ENCODE assay signal across 20 cellular contexts in the genomic region with DNA sequence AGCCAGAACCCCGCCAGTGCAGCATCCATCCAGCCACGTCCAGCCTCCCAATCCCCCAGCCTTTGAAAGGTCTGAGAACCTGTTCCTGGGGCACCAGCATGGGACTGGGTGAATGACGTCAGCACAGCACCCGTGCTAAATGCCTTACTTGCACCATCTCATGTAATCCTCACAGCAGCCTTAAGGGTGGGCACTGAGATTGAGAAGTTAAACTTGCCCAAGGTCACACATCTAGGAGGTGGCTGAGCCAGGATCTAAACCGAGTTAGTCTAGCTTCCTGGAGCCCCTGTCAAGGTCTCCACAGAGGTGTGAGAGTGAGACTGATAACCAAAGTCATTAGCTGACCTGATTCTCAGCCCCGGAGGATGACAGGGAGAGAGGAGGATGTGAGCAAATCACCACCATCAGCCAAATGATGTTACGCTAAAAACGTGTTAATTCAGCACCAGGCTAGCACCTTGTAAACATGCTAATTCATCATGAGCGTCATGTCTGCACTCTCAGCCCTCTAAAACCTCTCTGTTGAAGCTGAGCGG. TPM values are rescaled to one million over a fixed set of nuclear protein-coding genes. Genes with fewer than 3 reads are reported as not detected.
DNase-seq lines count a peak whose midpoint lies in the region; ATAC-seq and TF ChIP-seq lines count a peak whose summit lies in the region.
"Had no signal": no experiment of that assay in that cellular context is flagged by ENCODE, and none has a peak within 500 bp of the region (broad histone marks: within the 10 kb centered on the region; RNA-seq: fewer than 3 reads in every experiment).

No MANE protein-coding gene starts in this region.

- peak overlapping the region; percentile 32 for H3K27ac Mint-ChIP-seq in activated CD4-positive, alpha-beta memory T cell treated with anti-CD3 and anti-CD28 coated beads, Interleukin-2, amount 10 ng/mL, durations not matched to agents 7 days and 5 days
- H3K27ac Mint-ChIP-seq in activated CD4-positive, alpha-beta memory T cell treated with anti-CD3 and anti-CD28 coated beads for 36 hours, result no peak overlapping the region
- peak overlapping the region; percentile 100 for H3K27ac Mint-ChIP-seq in activated naive CD8-positive, alpha-beta T cell treated with anti-CD3 and anti-CD28 coated beads for 36 hours
- peak overlapping the region; percentile 82 to 91 for H3K27ac Mint-ChIP-seq in natural killer cell treated with Interleukin-12 subunit alpha and Interleukin-12 subunit beta and Interleukin-15 and Interleukin-18, amount 100 ng/mL, for 72 hours

- no peak overlapping the region for H3K27ac ChIP-seq in left ventricle myocardium inferior (replicated peaks)
- H3K27ac ChIP-seq: coronary artery, neutrophil had no signal

- no peak overlapping the region for H3K4me3 ChIP-seq in left ventricle myocardium inferior
- H3K4me3 ChIP-seq: coronary artery had no signal

- CTCF ChIA-PET in activated CD4-positive, alpha-beta memory T cell treated with anti-CD3 and anti-CD28 coated beads, Interleukin-2, amount 10 ng/mL, durations not matched to agents 7 days and 5 days (lab: Charles Lee), result no interaction called here
- CTCF ChIA-PET in activated CD4-positive, alpha-beta memory T cell treated with anti-CD3 and anti-CD28 coated beads for 36 hours (lab: Charles Lee), result no interaction called here

- POLR2A ChIA-PET in activated CD4-positive, alpha-beta memory T cell treated with anti-CD3 and anti-CD28 coated beads, Interleukin-2, amount 10 ng/mL, durations not matched to agents 7 days and 5 days (lab: Charles Lee), result no interaction called here
- POLR2A ChIA-PET in activated CD4-positive, alpha-beta memory T cell treated with anti-CD3 and anti-CD28 coated beads for 36 hours (lab: Charles Lee), result no interaction called here

- intact Hi-C loops in activated CD4-positive, alpha-beta memory T cell treated with anti-CD3 and anti-CD28 coated beads for 36 hours (cut with micrococcal nuclease), result no loop called here
- intact Hi-C loops in left ventricle myocardium inferior (cut with micrococcal nuclease), result no loop called here

- H3K36me3 Mint-ChIP-seq in activated CD4-positive, alpha-beta memory T cell treated with anti-CD3 and anti-CD28 coated beads, Interleukin-2, amount 10 ng/mL, durations not matched to agents 7 days and 5 days (ENCODE audit: low read depth), result no peaks in the 10 kb centered on the region
- H3K36me3 Mint-ChIP-seq in activated CD4-positive, alpha-beta memory T cell treated with anti-CD3 and anti-CD28 coated beads for 36 hours, result no peaks in the 10 kb centered on the region
- peaks cover 62% of the 10 kb centered on the region for H3K36me3 Mint-ChIP-seq in activated naive CD8-positive, alpha-beta T cell treated with anti-CD3 and anti-CD28 coated beads for 36 hours
- H3K36me3 Mint-ChIP-seq in natural killer cell treated with Interleukin-12 subunit alpha and Interleukin-12 subunit beta and Interleukin-15 and Interleukin-18, amount 100 ng/mL, for 72 hours, result peaks cover 6% of the 10 kb centered on the region

- peak; percentile 84 for ATAC-seq in natural killer cell treated with Interleukin-12 subunit alpha and Interleukin-12 subunit beta and Interleukin-15 and Interleukin-18, amount 100 ng/mL, for 72 hours
- ATAC-seq: left cardiac atrium had no signal

- no peaks in the 10 kb centered on the region for H3K36me3 ChIP-seq in left ventricle myocardium inferior
- H3K36me3 ChIP-seq: neutrophil had no signal

- peaks cover 44% of the 10 kb centered on the region for H3K4me1 ChIP-seq in left ventricle myocardium inferior

- no peaks in the 10 kb centered on the region for H3K9me3 ChIP-seq in left ventricle myocardium inferior (replicated peaks)
- H3K9me3 ChIP-seq: neutrophil had no signal

- H3K27me3 Mint-ChIP-seq in activated CD4-positive, alpha-beta memory T cell treated with anti-CD3 and anti-CD28 coated beads, Interleukin-2, amount 10 ng/mL, durations not matched to agents 7 days and 5 days, result peaks cover 36% of the 10 kb centered on the region
- H3K27me3 Mint-ChIP-seq in activated CD4-positive, alpha-beta memory T cell treated with anti-CD3 and anti-CD28 coated beads for 36 hours, result peaks cover 27% of the 10 kb centered on the region
- peaks cover 5% of the 10 kb centered on the region for H3K27me3 Mint-ChIP-seq in activated naive CD8-positive, alpha-beta T cell treated with anti-CD3 and anti-CD28 coated beads for 36 hours
- H3K27me3 Mint-ChIP-seq in natural killer cell treated with Interleukin-12 subunit alpha and Interleukin-12 subunit beta and Interleukin-15 and Interleukin-18, amount 100 ng/mL, for 72 hours, result no peaks in the 10 kb centered on the region

- no peak overlapping the region for H3K4me3 Mint-ChIP-seq in activated CD4-positive, alpha-beta memory T cell treated with anti-CD3 and anti-CD28 coated beads, Interleukin-2, amount 10 ng/mL, durations not matched to agents 7 days and 5 days
- no peak overlapping the region for H3K4me3 Mint-ChIP-seq in activated CD4-positive, alpha-beta memory T cell treated with anti-CD3 and anti-CD28 coated beads for 36 hours
- H3K4me3 Mint-ChIP-seq in activated naive CD8-positive, alpha-beta T cell treated with anti-CD3 and anti-CD28 coated beads for 36 hours, result peak overlapping the region; percentile 91
- H3K4me3 Mint-ChIP-seq in natural killer cell treated with Interleukin-12 subunit alpha and Interleukin-12 subunit beta and Interleukin-15 and Interleukin-18, amount 100 ng/mL, for 72 hours, result peak overlapping the region; percentile 73

- peaks cover 23% of the 10 kb centered on the region for H3K27me3 ChIP-seq in left ventricle myocardium inferior (ENCODE audit: low read depth)

- TF ChIP-seq CTCF in left ventricle myocardium inferior (IDR thresholded peaks at IDR 0.05; ENCODE audit: borderline replicate concordance), result no peak

- peaks cover 18% of the 10 kb centered on the region for H3K4me1 Mint-ChIP-seq in activated CD4-positive, alpha-beta memory T cell treated with anti-CD3 and anti-CD28 coated beads, Interleukin-2, amount 10 ng/mL, durations not matched to agents 7 days and 5 days
- peaks cover 19% of the 10 kb centered on the region for H3K4me1 Mint-ChIP-seq in activated CD4-positive, alpha-beta memory T cell treated with anti-CD3 and anti-CD28 coated beads for 36 hours (ENCODE audit: low read depth)
- H3K4me1 Mint-ChIP-seq in activated naive CD8-positive, alpha-beta T cell treated with anti-CD3 and anti-CD28 coated beads for 36 hours, result peaks cover 70% of the 10 kb centered on the region
- peaks cover 29 to 33% of the 10 kb centered on the region in 2 donors for H3K4me1 Mint-ChIP-seq in natural killer cell treated with Interleukin-12 subunit alpha and Interleukin-12 subunit beta and Interleukin-15 and Interleukin-18, amount 100 ng/mL, for 72 hours (ENCODE audit: low read depth in 2 of 2)

- H3K9me3 Mint-ChIP-seq in activated CD4-positive, alpha-beta memory T cell treated with anti-CD3 and anti-CD28 coated beads, Interleukin-2, amount 10 ng/mL, durations not matched to agents 7 days and 5 days, result no peaks in the 10 kb centered on the region
- H3K9me3 Mint-ChIP-seq in activated CD4-positive, alpha-beta memory T cell treated with anti-CD3 and anti-CD28 coated beads for 36 hours, result no peaks in the 10 kb centered on the region
- H3K9me3 Mint-ChIP-seq in activated naive CD8-positive, alpha-beta T cell treated with anti-CD3 and anti-CD28 coated beads for 36 hours, result no peaks in the 10 kb centered on the region
- H3K9me3 Mint-ChIP-seq in natural killer cell treated with Interleukin-12 subunit alpha and Interleukin-12 subunit beta and Interleukin-15 and Interleukin-18, amount 100 ng/mL, for 72 hours, result no peaks in the 10 kb centered on the region

- no peak for DNase-seq in activated CD4-positive, alpha-beta memory T cell treated with anti-CD3 and anti-CD28 coated beads, Interleukin-2, amount 10 ng/mL, durations not matched to agents 7 days and 5 days
- no peak for DNase-seq in activated CD4-positive, alpha-beta memory T cell treated with anti-CD3 and anti-CD28 coated beads for 36 hours
- DNase-seq in activated naive CD8-positive, alpha-beta T cell treated with anti-CD3 and anti-CD28 coated beads for 36 hours, result peak; percentile 75
- DNase-seq in natural killer cell treated with Interleukin-12 subunit alpha and Interleukin-12 subunit beta and Interleukin-15 and Interleukin-18, amount 100 ng/mL, for 72 hours (ENCODE audit: low spot score), result peak; percentile 73
- DNase-seq in foreskin melanocyte (no peak), left ventricle myocardium inferior (no peak)
- DNase-seq in central memory CD4-positive, alpha-beta T cell, result no peak
- DNase-seq in activated CD4-positive, CD25-positive, alpha-beta regulatory T cell (lab: John Stamatoyannopoulos, UW), result no peak
- DNase-seq: activated CD4-positive, alpha-beta T cell treated with anti-CD3 and anti-CD28 coated beads, Interleukin-2, amount 50 U/mL, for 4 hours; activated naive CD4-positive, alpha-beta T cell; GDM1; H7; left cardiac atrium; midbrain; NCI-H2029; NCI-H446 treated with DMSO at 0.1 percent for 48 hours had no signal

RNA-seq across cellular contexts. Expression of a gene that starts 4.6 kb away (rescaled TPM):
- total RNA-seq in activated CD4-positive, alpha-beta memory T cell treated with anti-CD3 and anti-CD28 coated beads, Interleukin-2, amount 10 ng/mL, durations not matched to agents 7 days and 5 days, result 1 to 10 TPM; 4.1 to 4.8 TPM
- total RNA-seq in activated CD4-positive, alpha-beta memory T cell treated with anti-CD3 and anti-CD28 coated beads for 36 hours, result 1 to 10 TPM; 2.7 to 3.0 TPM
- 100 to 1,000 TPM; 356 to 357 TPM for total RNA-seq in activated naive CD8-positive, alpha-beta T cell treated with anti-CD3 and anti-CD28 coated beads for 36 hours
- total RNA-seq in natural killer cell treated with Interleukin-12 subunit alpha and Interleukin-12 subunit beta and Interleukin-15 and Interleukin-18, amount 100 ng/mL, for 72 hours, result 10 to 100 TPM; 67.8 to 85.0 TPM
- total RNA-seq in left ventricle myocardium inferior, result 0.63 TPM
- total RNA-seq: A172, fibroblast of villous mesenchyme, H7 had no signal

Comparison
In these comparisons a context has a peak if more than half of its experiments do, and no peak if none do; other contexts are left out.
1. DNase-seq: peak in activated naive CD8-positive, alpha-beta T cell treated with anti-CD3 and anti-CD28 coated beads for 36 hours (single experiment) and natural killer cell treated with Interleukin-12 subunit alpha and Interleukin-12 subunit beta and Interleukin-15 and Interleukin-18, amount 100 ng/mL, for 72 hours (single experiment); none in activated CD4-positive, alpha-beta memory T cell treated with anti-CD3 and anti-CD28 coated beads, Interleukin-2, amount 10 ng/mL, durations not matched to agents 7 days and 5 days (single experiment), activated CD4-positive, alpha-beta memory T cell treated with anti-CD3 and anti-CD28 coated beads for 36 hours (single experiment), foreskin melanocyte (single experiment), left ventricle myocardium inferior (single experiment), central memory CD4-positive, alpha-beta T cell (single experiment) and activated CD4-positive, CD25-positive, alpha-beta regulatory T cell (0 of 4).
2. H3K4me3 Mint-ChIP-seq: peak in activated naive CD8-positive, alpha-beta T cell treated with anti-CD3 and anti-CD28 coated beads for 36 hours (single experiment) and natural killer cell treated with Interleukin-12 subunit alpha and Interleukin-12 subunit beta and Interleukin-15 and Interleukin-18, amount 100 ng/mL, for 72 hours (single experiment); none in activated CD4-positive, alpha-beta memory T cell treated with anti-CD3 and anti-CD28 coated beads, Interleukin-2, amount 10 ng/mL, durations not matched to agents 7 days and 5 days (single experiment) and activated CD4-positive, alpha-beta memory T cell treated with anti-CD3 and anti-CD28 coated beads for 36 hours (single experiment).
3. RNA of a gene that starts 4.6 kb away (total RNA-seq): 356 to 357 TPM in activated naive CD8-positive, alpha-beta T cell treated with anti-CD3 and anti-CD28 coated beads for 36 hours and 67.8 to 85.0 TPM in natural killer cell treated with Interleukin-12 subunit alpha and Interleukin-12 subunit beta and Interleukin-15 and Interleukin-18, amount 100 ng/mL, for 72 hours; 4.1 to 4.8 TPM in activated CD4-positive, alpha-beta memory T cell treated with anti-CD3 and anti-CD28 coated beads, Interleukin-2, amount 10 ng/mL, durations not matched to agents 7 days and 5 days, 2.7 to 3.0 TPM in activated CD4-positive, alpha-beta memory T cell treated with anti-CD3 and anti-CD28 coated beads for 36 hours and 0.63 TPM in left ventricle myocardium inferior (single experiment); every median in the first group is over 10 times any median in the second.